23 cellular contexts compared by ENCODE assay signal in the genomic region with DNA sequence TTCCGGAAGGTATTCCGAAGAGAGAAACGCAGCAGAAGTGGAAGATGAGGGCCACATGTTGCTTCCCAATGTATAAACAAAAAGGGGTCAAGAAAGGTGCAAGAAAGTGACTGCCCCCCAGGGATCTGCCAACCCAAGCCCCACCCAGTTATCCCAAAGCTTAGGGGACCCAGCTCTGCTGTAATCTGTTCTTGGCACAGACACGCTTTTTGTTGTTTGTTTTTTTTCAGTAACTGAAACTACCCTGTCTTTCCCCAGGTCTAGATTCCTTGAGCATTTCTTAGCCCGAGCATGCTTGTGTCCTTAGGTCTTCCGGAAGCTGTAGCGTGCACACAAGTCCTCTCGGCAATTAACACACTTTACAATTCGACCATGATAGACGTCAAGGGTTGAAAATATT.
"Had no signal": no experiment of that assay in that cellular context is flagged by ENCODE, and none has a peak within 500 bp of the region (broad histone marks: within the 10 kb centered on the region; RNA-seq: fewer than 3 reads in every experiment).

No MANE protein-coding gene starts in this region.

- DNase-seq: activated CD4-positive, alpha-beta memory T cell treated with anti-CD3 and anti-CD28 coated beads, Interleukin-2, amount 10 ng/mL, durations not matched to agents 7 days and 5 days; activated CD4-positive, alpha-beta T cell treated with anti-CD3 and anti-CD28 coated beads for 1 hour; activated CD4-positive, alpha-beta T cell treated with anti-CD3 and anti-CD28 coated beads, Interleukin-2, amount 10 ng/mL, durations not matched to agents 7 days and 5 days; activated CD8-positive, alpha-beta memory T cell treated with anti-CD3 and anti-CD28 coated beads, Interleukin-2, amount 50 U/mL, for 48 hours; activated gamma-delta T cell treated with Interleukin-2 at 50 U/mL for 16 hours; activated naive CD4-positive, alpha-beta T cell treated with anti-CD3 and anti-CD28 coated beads, Interleukin-2, amount 50 U/mL, for 16 hours; activated T-cell treated with anti-CD3 and anti-CD28 coated beads, Interleukin-2, amount 50 U/mL, for 24 hours; amygdala; caudate nucleus; foreskin fibroblast; heart left ventricle; left ventricle myocardium superior; nucleus accumbens; psoas muscle; stimulated activated CD4-positive, alpha-beta T cell treated with anti-CD3 and anti-CD28 coated beads, Interleukin-2, amount 100 ng/mL, for 48 hours; stimulated activated naive CD8-positive, alpha-beta T cell treated with anti-CD3 and anti-CD28 coated beads, Interleukin-15, Interleukin-2, amounts not matched to agents 100 U/mL and 50 U/mL, for 24 hours; T-helper 2 cell; uterus had no signal

- ATAC-seq: activated T-helper 17 cell treated with anti-CD3 and anti-CD28 coated beads, Interleukin-2, amount 50 U/mL, for 72 hours; heart left ventricle; left ventricle myocardium superior; psoas muscle; stimulated activated naive CD8-positive, alpha-beta T cell treated with anti-CD3 and anti-CD28 coated beads, Interleukin-15, Interleukin-2, amounts not matched to agents 100 U/mL and 50 U/mL, for 24 hours; WTC11 had no signal

- H3K9me3 ChIP-seq: heart left ventricle, right atrium auricular region, thoracic aorta, uterus had no signal

- H3K36me3 ChIP-seq: heart left ventricle, right atrium auricular region, thoracic aorta, uterus had no signal

- H3K4me1 ChIP-seq: parathyroid adenoma, psoas muscle, right atrium auricular region, uterus had no signal

- H3K4me3 ChIP-seq: heart left ventricle, psoas muscle, right atrium auricular region, thoracic aorta, uterus had no signal

- H3K27me3 ChIP-seq: right atrium auricular region, uterus had no signal
